In the genomic region with DNA sequence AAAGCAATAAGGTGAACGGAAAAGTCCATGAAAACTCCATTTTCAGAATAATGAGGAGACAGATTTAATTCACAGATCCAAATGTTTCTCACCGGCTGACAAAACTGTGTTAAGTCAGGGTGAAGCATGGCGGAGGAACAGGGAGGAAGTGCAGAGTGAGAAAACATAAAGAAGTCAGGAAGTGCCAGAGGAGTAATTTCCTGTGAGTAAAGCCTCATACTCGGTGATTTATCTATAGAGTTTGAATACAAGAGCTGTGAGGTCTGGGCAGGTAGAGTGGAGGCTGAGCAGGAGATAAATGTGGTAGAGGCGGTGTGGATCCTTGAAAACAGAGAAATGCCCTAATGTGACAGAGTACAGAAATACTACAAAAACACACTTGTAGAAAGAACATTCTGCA, we compare ENCODE assay signal across 8 cellular contexts. TPM values are rescaled to one million over a fixed set of nuclear protein-coding genes. Genes with fewer than 3 reads are reported as not detected.
A peak's percentile ranks its signal among the peaks of the same experiment; 100 is the strongest.
DNase-seq lines count a peak whose midpoint lies in the region; ATAC-seq and TF ChIP-seq lines count a peak whose summit lies in the region.
"Had no signal": no experiment of that assay in that cellular context is flagged by ENCODE, and none has a peak within 500 bp of the region (broad histone marks: within the 10 kb centered on the region; RNA-seq: fewer than 3 reads in every experiment).

No MANE protein-coding gene starts in this region.

- peaks cover 0 to 9% of the 10 kb centered on the region in 2 donors for H3K4me1 ChIP-seq in adrenal gland (replicated peaks in 1 of 2)
- H3K4me1 ChIP-seq: Peyer's patch had no signal

- TF ChIP-seq CTCF in HL-60 (IDR thresholded peaks at IDR 0.05; ENCODE audit: insufficient read depth, low read length) (no peak), adrenal gland (IDR thresholded peaks at IDR 0.05) (no peak)

- DNase-seq in HL-60 (ENCODE audit: low read depth in 1 of 2, low spot score in 1 of 2) (peak in 1 of 2 experiments; percentile 46), T-helper 22 cell (ENCODE audit: low read depth) (peak; percentile 34), adrenal gland (no peak), epidermal melanocyte (ENCODE audit: insufficient read length, low spot score) (no peak)
- no peak for DNase-seq in central memory CD8-positive, alpha-beta T cell (ENCODE audit: low spot score in 2 of 2)
- peak; percentile 29 for DNase-seq in stimulated activated CD4-positive, alpha-beta T cell treated with anti-CD3 and anti-CD28 coated beads, Interleukin-2, amount 100 ng/mL, for 4 hours (ENCODE audit: low read depth)

- H3K27ac Mint-ChIP-seq in central memory CD8-positive, alpha-beta T cell (ENCODE audit: low read depth) = peak overlapping the region; percentile 54

- H3K4me1 Mint-ChIP-seq in central memory CD8-positive, alpha-beta T cell = peaks cover 34% of the 10 kb centered on the region

- H3K27ac ChIP-seq in HL-60 (replicated peaks) = peak overlapping the region; percentile 51
- no peak overlapping the region for H3K27ac ChIP-seq in adrenal gland

- intact Hi-C loops in adrenal gland (cut with DNase I) = no loop called here

- H3K9me3 ChIP-seq in adrenal gland (replicated peaks in 1 of 3) = no peaks in the 10 kb centered on the region
- H3K9me3 ChIP-seq: Peyer's patch had no signal

- H3K27me3 Mint-ChIP-seq in central memory CD8-positive, alpha-beta T cell = no peaks in the 10 kb centered on the region

- H3K27me3 ChIP-seq in HL-60 (ENCODE audit: insufficient read depth, poor library complexity, severe bottlenecking) = no peaks in the 10 kb centered on the region
- no peaks in the 10 kb centered on the region for H3K27me3 ChIP-seq in adrenal gland
- H3K27me3 ChIP-seq: Peyer's patch had no signal

- TF ChIP-seq POLR2A in adrenal gland (IDR thresholded peaks at IDR 0.05) = no peak

- no peaks in the 10 kb centered on the region for H3K36me3 ChIP-seq in adrenal gland (replicated peaks in 1 of 2)

- no peaks in the 10 kb centered on the region for H3K9me3 Mint-ChIP-seq in central memory CD8-positive, alpha-beta T cell

- ATAC-seq in central memory CD8-positive, alpha-beta T cell (replicated peaks; ENCODE audit: extremely low read depth, poor library complexity, severe bottlenecking) = peak; percentile 89
- no peak for ATAC-seq in GM21717 (IDR thresholded peaks at IDR 0.05; ENCODE audit: unreplicated experiment)

- peaks cover 38% of the 10 kb centered on the region for H3K36me3 Mint-ChIP-seq in central memory CD8-positive, alpha-beta T cell (ENCODE audit: insufficient read depth)

- H3K4me3 ChIP-seq in HL-60 (replicated peaks; ENCODE audit: insufficient read depth, low read length) = no peak overlapping the region
- no peak overlapping the region for H3K4me3 ChIP-seq in adrenal gland
- H3K4me3 ChIP-seq: Peyer's patch had no signal

- peak overlapping the region; percentile 62 for H3K4me3 Mint-ChIP-seq in central memory CD8-positive, alpha-beta T cell

- 57 to 69% (median 63%) methylated on average over 5 of the region's 5 CpGs for WGBS in adrenal gland, 4 donors

RNA-seq across cellular contexts. Expression of gene CARD8, which starts 11.4 kb away (rescaled TPM):
- 10 to 100 TPM; 14.1 to 45.3 (median 32.1) TPM for total RNA-seq in adrenal gland
- 10 to 100 TPM; 30.0 to 48.3 (median 33.7) TPM for polyA plus RNA-seq in adrenal gland

RNA-seq across cellular contexts. Expression of gene ZNF114, which starts 25.6 kb away (rescaled TPM):
- under 1 TPM in 7 of 8 donors, not detected in 1; 0.18 to 0.78 (median 0.58) TPM for total RNA-seq in adrenal gland
- under 1 TPM; 0.07 to 0.16 (median 0.10) TPM for polyA plus RNA-seq in adrenal gland
- total RNA-seq: Peyer's patch had no signal

Comparison
In these comparisons a context has a peak if more than half of its experiments do, and no peak if none do; other contexts are left out.
1. DNase-seq: peak in T-helper 22 cell (single experiment) and stimulated activated CD4-positive, alpha-beta T cell treated with anti-CD3 and anti-CD28 coated beads, Interleukin-2, amount 100 ng/mL, for 4 hours (single experiment); none in central memory CD8-positive, alpha-beta T cell (0 of 2), adrenal gland (0 of 7) and epidermal melanocyte (single experiment).